Comparison of ENCODE assay signal across 20 cellular contexts in the genomic region with DNA sequence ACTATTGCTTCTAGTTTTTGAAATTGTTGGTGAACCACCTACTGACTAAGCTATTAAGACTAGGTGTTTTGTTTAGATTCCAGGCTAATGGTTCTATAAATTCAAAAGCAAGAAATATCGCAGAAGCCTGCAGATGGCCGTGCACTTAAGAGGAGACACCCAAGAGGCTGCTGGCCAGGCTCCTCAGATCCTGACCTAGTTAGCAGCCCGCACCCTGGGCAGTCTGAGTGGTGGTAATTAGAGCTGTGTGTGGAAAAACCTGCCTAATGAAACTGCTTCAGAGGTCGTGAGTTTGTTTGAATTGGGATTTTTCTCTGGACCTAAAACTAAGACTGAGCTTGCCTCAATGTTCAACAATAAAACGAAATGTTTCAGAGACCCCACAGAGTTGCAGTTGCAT.
A peak's percentile ranks its signal among the peaks of the same experiment; 100 is the strongest.
DNase-seq lines count a peak whose midpoint lies in the region; ATAC-seq and TF ChIP-seq lines count a peak whose summit lies in the region.
"Had no signal": no experiment of that assay in that cellular context is flagged by ENCODE, and none has a peak within 500 bp of the region (broad histone marks: within the 10 kb centered on the region; RNA-seq: fewer than 3 reads in every experiment).

No MANE protein-coding gene starts in this region.

- intact Hi-C loops in thyroid gland (cut with DNase I): no loop called here
- intact Hi-C loops in mucosa of descending colon (cut with DNase I, micrococcal nuclease): no loop called here

- no peak for TF ChIP-seq CTCF in thyroid gland (IDR thresholded peaks at IDR 0.05)
- TF ChIP-seq CTCF in mucosa of descending colon (IDR thresholded peaks at IDR 0.05): no peak

- ATAC-seq in mucosa of descending colon: no peak
- ATAC-seq in HG02870 (IDR thresholded peaks at IDR 0.05; ENCODE audit: unreplicated experiment): no peak
- ATAC-seq: CD8-positive, alpha-beta T cell had no signal

- TF ChIP-seq POLR2A in thyroid gland (IDR thresholded peaks at IDR 0.05): no peak

- no peaks in the 10 kb centered on the region for H3K4me1 ChIP-seq in thyroid gland
- H3K4me1 ChIP-seq in mucosa of descending colon (ENCODE audit: low read depth): no peaks in the 10 kb centered on the region
- H3K4me1 ChIP-seq: SJCRH30 had no signal

- 28 to 29% methylated on average over 5 of the region's 5 CpGs for WGBS in thyroid gland, 2 donors

- H3K9me3 ChIP-seq in thyroid gland (no peaks in the 10 kb centered on the region), mucosa of descending colon (peaks cover 12% of the 10 kb centered on the region)
- H3K9me3 ChIP-seq: SJCRH30 had no signal

- DNase-seq in NCI-H2227 (lab: John Stamatoyannopoulos, UW; ENCODE audit: unreplicated experiment) (peak; percentile 7), NCI-H2227 treated with DMSO at 0.1 percent for 48 hours (lab: John Stamatoyannopoulos, UW) (no peak), NCI-H1417 treated with DMSO at 0.1 percent for 48 hours (lab: John Stamatoyannopoulos, UW) (peak; percentile 54), cerebellar nuclear complex (lab: John Stamatoyannopoulos, UW) (peak; percentile 75 to 92), thyroid gland (peak; percentile 3 to 4), inferior parietal cortex (ENCODE audit: extremely low spot score) (no peak), mucosa of descending colon (no peak)
- DNase-seq: 8988T; AML-193; CD8-positive, alpha-beta T cell; DMS53; GF-D8; KG1; NCI-H187; NCI-H2107; NCI-H82; OCI-M1; SJCRH30; T-helper 1 cell had no signal

- H3K4me3 ChIP-seq in thyroid gland (replicated peaks in 1 of 3) (no peak overlapping the region), mucosa of descending colon (no peak overlapping the region)
- H3K4me3 ChIP-seq: SJCRH30 had no signal

- no peaks in the 10 kb centered on the region for H3K27me3 ChIP-seq in thyroid gland
- H3K27me3 ChIP-seq: SJCRH30 had no signal

- H3K36me3 ChIP-seq in thyroid gland (no peaks in the 10 kb centered on the region), mucosa of descending colon (ENCODE audit: low read depth) (no peaks in the 10 kb centered on the region)
- H3K36me3 ChIP-seq: SJCRH30 had no signal

- no peak overlapping the region for H3K27ac ChIP-seq in thyroid gland
- H3K27ac ChIP-seq: SJCRH30 had no signal

Comparison
In these comparisons a context has a peak if more than half of its experiments do, and no peak if none do; other contexts are left out.
1. DNase-seq: peak in NCI-H2227 (single experiment), NCI-H1417 treated with DMSO at 0.1 percent for 48 hours (single experiment), cerebellar nuclear complex (2 of 2) and thyroid gland (2 of 2); none in NCI-H2227 treated with DMSO at 0.1 percent for 48 hours (single experiment), inferior parietal cortex (single experiment) and mucosa of descending colon (0 of 3).